8 cellular contexts compared by ENCODE assay signal in the genomic region with DNA sequence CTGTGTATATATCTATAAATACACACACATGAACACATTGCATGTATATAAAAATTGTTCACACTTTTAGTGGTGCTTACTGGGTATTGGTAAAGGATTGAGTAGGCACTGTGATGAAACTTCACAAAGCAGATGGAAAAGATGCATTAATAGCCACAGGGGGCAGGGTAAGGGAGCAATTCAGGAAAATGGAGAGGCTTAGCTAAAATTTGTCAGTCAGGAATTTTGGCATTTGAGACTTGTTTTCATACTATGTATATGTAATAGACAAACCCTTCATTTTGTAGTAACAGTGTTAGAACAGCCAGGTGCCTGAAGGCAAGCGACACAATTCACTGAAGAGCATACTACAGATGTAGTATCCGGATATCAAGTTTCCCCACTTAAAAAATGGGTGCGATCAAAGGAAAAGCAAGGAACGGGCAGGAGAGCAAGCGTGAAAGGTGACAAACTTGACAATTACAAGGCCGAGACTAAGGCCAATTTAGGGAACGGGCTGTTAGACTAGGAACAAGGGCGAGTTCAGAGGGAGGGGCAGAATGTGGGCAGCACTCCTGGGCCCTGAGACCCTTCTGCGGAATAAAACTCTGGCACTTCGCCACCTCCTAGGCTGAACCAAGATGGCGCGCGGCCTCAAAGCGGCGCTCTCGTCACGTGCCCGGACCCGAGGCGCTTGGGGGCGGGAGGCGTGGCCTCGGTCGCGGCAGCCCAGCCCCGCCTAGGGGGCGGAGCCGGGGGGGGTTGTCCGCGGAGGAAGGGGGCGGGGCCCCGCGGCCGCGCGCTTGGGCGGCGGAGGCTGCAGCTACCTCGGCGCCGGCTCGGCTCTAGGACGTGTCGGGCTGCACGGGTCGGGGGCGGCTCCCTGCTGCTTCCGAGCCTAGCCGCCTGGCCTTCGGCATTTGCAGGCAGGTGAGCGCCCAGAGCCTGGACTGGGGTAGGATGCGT. TPM values are rescaled to one million over a fixed set of nuclear protein-coding genes. Genes with fewer than 3 reads are reported as not detected.
DNase-seq lines count a peak whose midpoint lies in the region; ATAC-seq lines count a peak whose summit lies in the region.

A gene (plus strand): TSS at position 771 of the 945 bp plus-strand sequence. CDS start 12,518 bp downstream, outside the sequence.

- peak; percentile 83 for DNase-seq in SIG-M5 treated with dmso at 0.1 percent for 504 hours (lab: John Stamatoyannopoulos, UW; ENCODE audit: unreplicated experiment)
- DNase-seq in SIG-M5 (lab: John Stamatoyannopoulos, UW), result no peak
- DNase-seq in NCI-H226, result peak; percentile 65
- DNase-seq in activated CD4-positive, alpha-beta T cell treated with anti-CD3 and anti-CD28 coated beads for 24 hours (ENCODE audit: low read depth in 2 of 2), result peak; percentile 78 to 79
- peak; percentile 98 for DNase-seq in cerebellum (ENCODE audit: low spot score)
- DNase-seq in kidney glomerular epithelial cell (lab: John Stamatoyannopoulos, UW), result peak; percentile 38
- DNase-seq in stimulated activated CD4-positive, alpha-beta T cell treated with anti-CD3 and anti-CD28 coated beads, Interleukin-15, amount 100 ng/mL, for 1 hour (ENCODE audit: low read depth in 1 of 2, low spot score in 1 of 2), result peak; percentile 83 to 85

- peak; percentile 78 for ATAC-seq in HG03159 (IDR thresholded peaks at IDR 0.05; ENCODE audit: unreplicated experiment)

RNA-seq across cellular contexts. Expression of the gene that starts here (rescaled TPM):
- total RNA-seq in cerebellum, result 47.6 TPM
